In genomic region chr5:127222571-127223156, GRCh38 we compare ENCODE assay signal across 7 cellular contexts.
ATAC-seq lines count a peak whose summit lies in the region.

No MANE protein-coding gene starts in this region.

- ATAC-seq in GM18519 (IDR thresholded peaks at IDR 0.05; ENCODE audit: low FRiP score, unreplicated experiment) (peak; percentile 70), GM19043 (IDR thresholded peaks at IDR 0.05; ENCODE audit: low read depth, unreplicated experiment) (peak; percentile 77), GM21381 (IDR thresholded peaks at IDR 0.05; ENCODE audit: unreplicated experiment) (peak; percentile 55), GM21737 (IDR thresholded peaks at IDR 0.05; ENCODE audit: unreplicated experiment) (peak; percentile 68), HG02870 (IDR thresholded peaks at IDR 0.05; ENCODE audit: unreplicated experiment) (peak; percentile 51), HG03108 (IDR thresholded peaks at IDR 0.05; ENCODE audit: unreplicated experiment) (peak; percentile 81), HG03469 (IDR thresholded peaks at IDR 0.05; ENCODE audit: unreplicated experiment) (peak; percentile 65)

Comparison
In these comparisons a context has a peak if more than half of its experiments do, and no peak if none do; other contexts are left out.
1. Peak in every context shown above with its lines: ATAC-seq.